In the genomic region with DNA sequence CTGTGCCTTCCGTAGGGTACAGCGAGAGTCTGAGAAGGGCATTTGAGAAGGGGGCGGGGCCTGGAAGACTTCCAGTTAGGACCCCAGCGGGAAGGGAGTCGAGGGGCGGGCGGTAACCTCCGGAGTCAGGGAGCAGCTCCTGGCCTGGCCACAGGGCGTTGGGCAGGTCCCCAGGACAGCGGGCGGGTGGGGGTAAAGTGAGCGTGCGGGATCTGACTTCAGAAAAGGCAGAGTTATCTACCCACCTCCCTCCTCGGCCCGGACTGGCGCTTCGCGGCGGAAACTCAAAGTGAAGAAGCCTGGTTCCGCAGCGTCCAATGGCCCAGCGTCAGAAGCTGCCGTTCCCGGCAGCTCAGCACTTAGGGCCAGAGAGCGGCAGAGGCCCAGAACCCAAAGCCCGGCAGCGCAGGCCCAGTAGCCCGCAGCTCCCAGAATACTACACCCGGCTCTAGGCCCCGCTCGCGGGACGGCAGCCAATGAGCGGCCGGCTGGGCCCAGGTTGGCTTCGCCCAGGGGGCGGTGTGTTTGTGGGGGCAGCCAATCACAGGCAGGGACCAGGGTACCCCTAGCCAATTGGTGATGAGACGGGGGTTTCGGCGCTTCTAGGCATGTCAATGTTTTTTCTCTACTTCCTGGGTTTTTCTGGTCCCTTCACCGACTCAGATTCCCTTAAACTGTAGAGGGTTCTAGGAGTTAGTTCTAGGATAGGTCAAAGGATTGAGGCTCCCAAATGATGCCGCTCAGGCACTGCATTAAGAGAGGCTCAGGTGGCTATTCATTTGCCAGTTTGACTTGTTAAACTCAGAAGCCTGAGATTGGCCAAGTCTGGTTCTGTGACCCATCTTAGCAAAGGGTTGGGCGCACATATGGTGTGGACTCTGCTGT, we compare ENCODE assay signal across 8 cellular contexts. TPM values are rescaled to one million over a fixed set of nuclear protein-coding genes. Genes with fewer than 3 reads are reported as not detected.
DNase-seq lines count a peak whose midpoint lies in the region; ATAC-seq and TF ChIP-seq lines count a peak whose summit lies in the region.

A gene with protein sequence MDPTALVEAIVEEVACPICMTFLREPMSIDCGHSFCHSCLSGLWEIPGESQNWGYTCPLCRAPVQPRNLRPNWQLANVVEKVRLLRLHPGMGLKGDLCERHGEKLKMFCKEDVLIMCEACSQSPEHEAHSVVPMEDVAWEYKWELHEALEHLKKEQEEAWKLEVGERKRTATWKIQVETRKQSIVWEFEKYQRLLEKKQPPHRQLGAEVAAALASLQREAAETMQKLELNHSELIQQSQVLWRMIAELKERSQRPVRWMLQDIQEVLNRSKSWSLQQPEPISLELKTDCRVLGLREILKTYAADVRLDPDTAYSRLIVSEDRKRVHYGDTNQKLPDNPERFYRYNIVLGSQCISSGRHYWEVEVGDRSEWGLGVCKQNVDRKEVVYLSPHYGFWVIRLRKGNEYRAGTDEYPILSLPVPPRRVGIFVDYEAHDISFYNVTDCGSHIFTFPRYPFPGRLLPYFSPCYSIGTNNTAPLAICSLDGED (minus strand): TSS at position 450 of the 885 bp plus-strand sequence. CDS start 2,727 bp downstream, outside the sequence.

- peaks cover 10% of the 10 kb centered on the region for H3K9me3 Mint-ChIP-seq in activated CD4-positive, alpha-beta T cell treated with anti-CD3 and anti-CD28 coated beads, Interleukin-2, amount 10 ng/mL, durations not matched to agents 24 days and 14 days

- H3K4me3 ChIP-seq in AG09309 (ENCODE audit: control insufficient read depth, low read depth, low read length): peak within 1 kb of the TSS; percentile 95
- peak within 1 kb of the TSS; percentile 72 for H3K4me3 ChIP-seq in coronary artery

- ATAC-seq in GM19025 (IDR thresholded peaks at IDR 0.05; ENCODE audit: low read depth, unreplicated experiment): peak; percentile 100
- ATAC-seq in HG03342 (IDR thresholded peaks at IDR 0.05; ENCODE audit: unreplicated experiment): peak; percentile 99

- H3K4me1 Mint-ChIP-seq in activated CD4-positive, alpha-beta T cell treated with anti-CD3 and anti-CD28 coated beads, Interleukin-2, amount 10 ng/mL, durations not matched to agents 24 days and 14 days: peaks cover 30% of the 10 kb centered on the region

- intact Hi-C loops in activated CD4-positive, alpha-beta T cell treated with anti-CD3 and anti-CD28 coated beads, Interleukin-2, amount 10 ng/mL, durations not matched to agents 24 days and 14 days (cut with micrococcal nuclease): loop anchor here (2.0 to 5.0 kb wide), 3 partner anchors 216 to 1079 kb away; a partner anchor contains a TSS

- peak within 1 kb of the TSS; percentile 89 for H3K4me3 Mint-ChIP-seq in activated CD4-positive, alpha-beta T cell treated with anti-CD3 and anti-CD28 coated beads, Interleukin-2, amount 10 ng/mL, durations not matched to agents 24 days and 14 days

- H3K27ac Mint-ChIP-seq in activated CD4-positive, alpha-beta T cell treated with anti-CD3 and anti-CD28 coated beads, Interleukin-2, amount 10 ng/mL, durations not matched to agents 24 days and 14 days: peak within 1 kb of the TSS; percentile 91

- no peaks in the 10 kb centered on the region for H3K27me3 ChIP-seq in layer of hippocampus (ENCODE audit: control insufficient read depth, insufficient read depth, low read length)

- no peaks in the 10 kb centered on the region for H3K27me3 Mint-ChIP-seq in activated CD4-positive, alpha-beta T cell treated with anti-CD3 and anti-CD28 coated beads, Interleukin-2, amount 10 ng/mL, durations not matched to agents 24 days and 14 days

- peaks cover 12% of the 10 kb centered on the region for H3K36me3 Mint-ChIP-seq in activated CD4-positive, alpha-beta T cell treated with anti-CD3 and anti-CD28 coated beads, Interleukin-2, amount 10 ng/mL, durations not matched to agents 24 days and 14 days (ENCODE audit: low read depth)

- H3K27ac ChIP-seq in coronary artery: peak within 1 kb of the TSS; percentile 87 to 90
- peak within 1 kb of the TSS; percentile 85 for H3K27ac ChIP-seq in layer of hippocampus (ENCODE audit: low read depth, low read length)

- TF ChIP-seq CTCF in AG09309 (IDR thresholded peaks at IDR 0.05; ENCODE audit: control insufficient read depth, insufficient read depth, low read depth, low read length, missing control alignments) (no peak), coronary artery (IDR thresholded peaks at IDR 0.05) (no peak)

- DNase-seq in AG09309 (ENCODE audit: low read depth): peak; percentile 80
- DNase-seq in NCI-H524 (lab: John Stamatoyannopoulos, UW): peak; percentile 85 to 93
- DNase-seq in activated CD4-positive, alpha-beta T cell treated with anti-CD3 and anti-CD28 coated beads, Interleukin-2, amount 10 ng/mL, durations not matched to agents 24 days and 14 days: peak; percentile 98
- peak; percentile 98 for DNase-seq in coronary artery (ENCODE audit: low spot score)
- peak; percentile 92 to 95 for DNase-seq in stimulated activated CD4-positive, alpha-beta T cell treated with anti-CD3 and anti-CD28 coated beads, Interleukin-2, amount 100 ng/mL, for 24 hours

RNA-seq across cellular contexts. Expression of the gene that starts here (rescaled TPM):
- 8.7 and 11.3 TPM in 2 replicates for total RNA-seq in activated CD4-positive, alpha-beta T cell treated with anti-CD3 and anti-CD28 coated beads, Interleukin-2, amount 10 ng/mL, durations not matched to agents 24 days and 14 days

Comparison
In these comparisons a context has a peak if more than half of its experiments do, and no peak if none do; other contexts are left out.
1. Peak in every context shown above with its lines: DNase-seq, ATAC-seq, H3K4me3 ChIP-seq and H3K27ac ChIP-seq.